8 cellular contexts compared by ENCODE assay signal in genomic region chr11:57566035-57566504, GRCh38. TPM values are rescaled to one million over a fixed set of nuclear protein-coding genes. Genes with fewer than 3 reads are reported as not detected.
A peak's percentile ranks its signal among the peaks of the same experiment; 100 is the strongest.
DNase-seq lines count a peak whose midpoint lies in the region; ATAC-seq lines count a peak whose summit lies in the region.

No MANE protein-coding gene starts in this region.

- H3K27ac ChIP-seq in angular gyrus (ENCODE audit: low read depth, low read length) (peak overlapping the region; percentile 85), right cardiac atrium (ENCODE audit: low read length) (peak overlapping the region; percentile 66)

- peak; percentile 70 for ATAC-seq in GM18517 (IDR thresholded peaks at IDR 0.05; ENCODE audit: unreplicated experiment)
- peak; percentile 67 for ATAC-seq in HG02938 (IDR thresholded peaks at IDR 0.05; ENCODE audit: unreplicated experiment)
- peak; percentile 63 to 66 for ATAC-seq in right cardiac atrium

- no peaks in the 10 kb centered on the region for H3K36me3 ChIP-seq in skeletal muscle satellite cell (ENCODE audit: insufficient read depth, low read length)

- WGBS in right cardiac atrium: 23% methylated on average over 3 of the region's 3 CpGs

- H3K27me3 ChIP-seq in right cardiac atrium (ENCODE audit: control insufficient read depth, insufficient read depth) (no peaks in the 10 kb centered on the region), skeletal muscle satellite cell (ENCODE audit: control insufficient read depth, insufficient read depth, low read length) (no peaks in the 10 kb centered on the region)

- H3K4me2 ChIP-seq in skeletal muscle satellite cell (ENCODE audit: low read length): peak overlapping the region; percentile 99

- H3K9me3 ChIP-seq in right cardiac atrium (ENCODE audit: control insufficient read depth, low read length) (no peaks in the 10 kb centered on the region), skeletal muscle satellite cell (replicated peaks; ENCODE audit: low read length) (no peaks in the 10 kb centered on the region)

- peak overlapping the region; percentile 85 for H3K9ac ChIP-seq in skeletal muscle satellite cell (ENCODE audit: low read depth, low read length)

- intact Hi-C loops in right cardiac atrium (cut with DNase I): loop anchor here in 2 of 4 donors (5.0 kb wide), 2 partner anchors 81 to 109 kb away; partner anchors contain the start of gene YPEL4 (in 2 of the 2)

- H3K4me1 ChIP-seq in right cardiac atrium (ENCODE audit: control insufficient read depth, insufficient read depth, low read length) (peaks cover 6% of the 10 kb centered on the region), skeletal muscle satellite cell (ENCODE audit: control insufficient read depth, insufficient read depth, low read length) (peaks cover 21% of the 10 kb centered on the region)

- DNase-seq in AG20443 (ENCODE audit: low spot score) (peak; percentile 56), NCI-H2227 treated with DMSO at 0.1 percent for 48 hours (lab: John Stamatoyannopoulos, UW) (peak; percentile 38), right cardiac atrium (no peak), NCI-H524 (lab: John Stamatoyannopoulos, UW) (no peak)

- H3K4me3 ChIP-seq in right cardiac atrium (ENCODE audit: low read length): peak overlapping the region; percentile 88
- H3K4me3 ChIP-seq in skeletal muscle satellite cell (ENCODE audit: low read length): peak overlapping the region; percentile 95

RNA-seq across cellular contexts. Expression of gene UBE2L6, which starts 1.4 kb away (rescaled TPM):
- 10 to 100 TPM; 22.6 to 28.8 (median 24.6) TPM for total RNA-seq in right cardiac atrium
- polyA plus RNA-seq in right cardiac atrium: 19.8 TPM
- total RNA-seq in skeletal muscle satellite cell (2012; rRNA removed): 62.5 and 65.4 TPM in 2 replicates

RNA-seq across cellular contexts. Expression of gene SMTNL1, which starts 28.7 kb away (rescaled TPM):
- total RNA-seq in right cardiac atrium: not detected
- not detected for polyA plus RNA-seq in right cardiac atrium
- not detected in 2 replicates for total RNA-seq in skeletal muscle satellite cell (2012; rRNA removed)

RNA-seq across cellular contexts. Expression of gene SERPING1, which starts 31.4 kb away (rescaled TPM):
- total RNA-seq in right cardiac atrium: 100 to 1,000 TPM; 181 to 294 (median 203) TPM
- 268 TPM for polyA plus RNA-seq in right cardiac atrium
- total RNA-seq in skeletal muscle satellite cell (2012; rRNA removed): 15.0 and 26.4 TPM in 2 replicates

RNA-seq across cellular contexts. Expression of gene TIMM10, which starts 35.5 kb away (rescaled TPM):
- 10 to 100 TPM; 40.6 to 68.8 (median 50.2) TPM for total RNA-seq in right cardiac atrium
- 59.2 TPM for polyA plus RNA-seq in right cardiac atrium
- 44.4 and 59.6 TPM in 2 replicates for total RNA-seq in skeletal muscle satellite cell (2012; rRNA removed)

RNA-seq across cellular contexts. Expression of gene SLC43A1, which starts 50.6 kb away (rescaled TPM):
- total RNA-seq in right cardiac atrium: 1 to 10 TPM; 3.4 to 10.0 (median 8.8) TPM
- 8.4 TPM for polyA plus RNA-seq in right cardiac atrium
- total RNA-seq in skeletal muscle satellite cell (2012; rRNA removed): 9.6 and 14.7 TPM in 2 replicates

Comparison
In these comparisons a context has a peak if more than half of its experiments do, and no peak if none do; other contexts are left out.
1. DNase-seq: peak in AG20443 (single experiment) and NCI-H2227 treated with DMSO at 0.1 percent for 48 hours (single experiment); none in right cardiac atrium (0 of 3) and NCI-H524 (0 of 2).
2. Peak in every context shown above with its lines, with median percentiles within 50 percentile points of each other: ATAC-seq.